8 cellular contexts compared by ENCODE assay signal in the genomic region with DNA sequence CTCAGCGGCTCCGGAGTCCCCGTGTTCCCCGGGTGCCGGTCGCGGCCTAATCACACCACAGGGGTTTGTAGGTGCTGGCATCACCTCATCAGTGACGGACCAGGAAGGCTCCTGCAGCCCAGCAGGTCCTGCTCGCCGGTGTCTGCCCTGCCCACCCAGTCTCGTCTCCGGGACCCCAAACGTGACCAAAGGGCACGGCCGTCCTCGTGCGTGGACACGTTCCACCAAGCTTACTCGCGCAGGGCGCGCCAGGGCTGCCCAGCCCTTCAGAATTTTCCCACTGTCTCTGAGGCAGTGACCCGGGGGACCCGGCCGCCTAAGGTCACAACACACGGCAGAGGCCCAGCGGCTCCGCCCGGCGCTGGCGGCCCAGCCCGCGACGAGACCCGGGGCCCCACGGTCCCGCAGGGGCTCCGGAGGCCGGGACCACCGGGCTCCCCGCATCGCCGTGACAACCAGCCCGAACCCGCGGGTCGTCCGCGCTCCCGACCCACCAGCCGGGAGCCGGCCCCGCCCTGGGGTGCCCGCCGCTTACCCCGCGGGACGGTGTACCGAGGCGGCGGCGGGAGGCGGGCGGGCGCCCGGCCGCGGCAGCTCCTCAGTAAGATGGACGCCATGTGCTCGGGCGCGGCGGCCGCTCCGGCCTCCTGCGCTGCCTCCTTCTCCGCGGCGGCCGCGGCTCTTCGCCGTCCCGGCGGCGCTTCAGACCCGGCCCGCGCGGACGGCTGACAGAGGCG. TPM values are rescaled to one million over a fixed set of nuclear protein-coding genes. Genes with fewer than 3 reads are reported as not detected.
DNase-seq lines count a peak whose midpoint lies in the region; ATAC-seq and TF ChIP-seq lines count a peak whose summit lies in the region.

No MANE protein-coding gene starts in this region.

- peak overlapping the region; percentile 85 for H3K4me3 ChIP-seq in AG04449 (ENCODE audit: low read depth, low read length)
- H3K4me3 ChIP-seq in fibroblast of villous mesenchyme (ENCODE audit: low read depth, low read length): peak overlapping the region; percentile 85
- H3K4me3 ChIP-seq in ovary: peak overlapping the region; percentile 84

- peak overlapping the region; percentile 35 to 75 for H3K27ac ChIP-seq in ovary

- no peaks in the 10 kb centered on the region for H3K27me3 Mint-ChIP-seq in activated CD8-positive, alpha-beta T cell treated with anti-CD3 and anti-CD28 coated beads, Interleukin-2, amount 10 ng/mL, durations not matched to agents 7 days and 5 days (ENCODE audit: low read depth)

- DNase-seq in AG04449 (ENCODE audit: low read depth, low spot score): no peak
- DNase-seq in GM19240 (ENCODE audit: insufficient read length, low spot score): peak; percentile 30
- DNase-seq in activated CD8-positive, alpha-beta T cell treated with anti-CD3 and anti-CD28 coated beads, Interleukin-2, amount 10 ng/mL, durations not matched to agents 7 days and 5 days: peak; percentile 43
- DNase-seq in fibroblast of villous mesenchyme (ENCODE audit: low read depth): no peak
- peak; percentile 29 to 68 (median 53) for DNase-seq in ovary
- no peak for DNase-seq in EL
- DNase-seq in DMS79 (lab: John Stamatoyannopoulos, UW): no peak

- H3K9me3 ChIP-seq in ovary: no peaks in the 10 kb centered on the region

- H3K9me3 Mint-ChIP-seq in activated CD8-positive, alpha-beta T cell treated with anti-CD3 and anti-CD28 coated beads, Interleukin-2, amount 10 ng/mL, durations not matched to agents 7 days and 5 days (ENCODE audit: insufficient read depth): no peaks in the 10 kb centered on the region

- H3K4me1 Mint-ChIP-seq in activated CD8-positive, alpha-beta T cell treated with anti-CD3 and anti-CD28 coated beads, Interleukin-2, amount 10 ng/mL, durations not matched to agents 7 days and 5 days (ENCODE audit: low read depth): peaks cover 50% of the 10 kb centered on the region

- no peak for TF ChIP-seq EP300 in ovary (IDR thresholded peaks at IDR 0.05)

- peaks cover 9% of the 10 kb centered on the region for H3K36me3 Mint-ChIP-seq in activated CD8-positive, alpha-beta T cell treated with anti-CD3 and anti-CD28 coated beads, Interleukin-2, amount 10 ng/mL, durations not matched to agents 7 days and 5 days (ENCODE audit: low read depth)

- no peaks in the 10 kb centered on the region for H3K27me3 ChIP-seq in ovary

- H3K4me3 Mint-ChIP-seq in activated CD8-positive, alpha-beta T cell treated with anti-CD3 and anti-CD28 coated beads, Interleukin-2, amount 10 ng/mL, durations not matched to agents 7 days and 5 days: peak overlapping the region; percentile 81

- H3K27ac Mint-ChIP-seq in activated CD8-positive, alpha-beta T cell treated with anti-CD3 and anti-CD28 coated beads, Interleukin-2, amount 10 ng/mL, durations not matched to agents 7 days and 5 days: peak overlapping the region; percentile 84

- H3K4me1 ChIP-seq in ovary (ENCODE audit: insufficient read depth): peaks cover 15% of the 10 kb centered on the region

- TF ChIP-seq CTCF in AG04449 (IDR thresholded peaks at IDR 0.05; ENCODE audit: insufficient read depth, low read length, missing control alignments) (no peak), fibroblast of villous mesenchyme (IDR thresholded peaks at IDR 0.05; ENCODE audit: insufficient read depth, low read depth, low read length) (no peak), ovary (IDR thresholded peaks at IDR 0.05) (no peak)

- WGBS in ovary, 3 donors: 1 to 2% (median 1%) methylated on average over 10 to 92 of the region's 92 CpGs

- CTCF ChIA-PET in AG04449 (lab: Yijun Ruan, JAX): interaction anchor here (1.1 to 5.2 kb wide), 6 partner anchors 8 to 52 kb away, joined by 3 to 58 read pairs (median 4); no protein-coding TSS in a partner anchor
- CTCF ChIA-PET in activated CD8-positive, alpha-beta T cell treated with anti-CD3 and anti-CD28 coated beads, Interleukin-2, amount 10 ng/mL, durations not matched to agents 7 days and 5 days (lab: Charles Lee): interaction anchor here (1.0 to 2.4 kb wide), 4 partner anchors 44 to 52 kb away, joined by 3 to 16 read pairs (median 6); no protein-coding TSS in a partner anchor

- no peaks in the 10 kb centered on the region for H3K36me3 ChIP-seq in ovary

- TF ChIP-seq POLR2A in ovary (IDR thresholded peaks at IDR 0.05): no peak

- POLR2A ChIA-PET in AG04449 (lab: Yijun Ruan, JAX): interaction anchor here (1.0 kb wide), 2 partner anchors 15 to 32 kb away, joined by 3 to 5 read pairs; no protein-coding TSS in a partner anchor
- POLR2A ChIA-PET in activated CD8-positive, alpha-beta T cell treated with anti-CD3 and anti-CD28 coated beads, Interleukin-2, amount 10 ng/mL, durations not matched to agents 7 days and 5 days (lab: Charles Lee): interaction anchor here (0.6 to 3.4 kb wide), 7 partner anchors 9 to 152 kb away, joined by 3 to 29 read pairs (median 5); partner anchors contain the start of genes NSD2 and SLBP

- intact Hi-C loops in ovary (cut with DNase I): no loop called here

- ATAC-seq in HG03439 (IDR thresholded peaks at IDR 0.05; ENCODE audit: unreplicated experiment): peak; percentile 15
- peak; percentile 38 for ATAC-seq in activated CD8-positive, alpha-beta T cell treated with anti-CD3 and anti-CD28 coated beads, Interleukin-2, amount 10 ng/mL, durations not matched to agents 7 days and 5 days

RNA-seq across cellular contexts. Expression of gene LETM1, which starts 0.5 kb away (rescaled TPM):
- total RNA-seq in activated CD8-positive, alpha-beta T cell treated with anti-CD3 and anti-CD28 coated beads, Interleukin-2, amount 10 ng/mL, durations not matched to agents 7 days and 5 days: 10 to 100 TPM; 56.6 to 58.9 TPM
- 80.2 and 91.5 TPM in 2 replicates for total RNA-seq in fibroblast of villous mesenchyme
- 10 to 100 TPM; 22.7 to 43.6 (median 31.0) TPM for total RNA-seq in ovary
- 10 to 100 TPM in 1 of 2 donors, 1 to 10 TPM in 1; 9.3 to 11.9 TPM for polyA plus RNA-seq in ovary

RNA-seq across cellular contexts. Expression of gene NSD2, which starts 15.7 kb away (rescaled TPM):
- total RNA-seq in activated CD8-positive, alpha-beta T cell treated with anti-CD3 and anti-CD28 coated beads, Interleukin-2, amount 10 ng/mL, durations not matched to agents 7 days and 5 days: 100 to 1,000 TPM; 287 to 290 TPM
- total RNA-seq in fibroblast of villous mesenchyme (61.5 and 67.8 TPM in 2 replicates), ovary (10 to 100 TPM; 18.5 to 41.9 (median 23.4) TPM)
- polyA plus RNA-seq in ovary: 10 to 100 TPM in 1 of 2 donors, 1 to 10 TPM in 1; 9.1 to 20.1 TPM

Comparison
In these comparisons a context has a peak if more than half of its experiments do, and no peak if none do; other contexts are left out.
1. DNase-seq: peak in GM19240 (single experiment), activated CD8-positive, alpha-beta T cell treated with anti-CD3 and anti-CD28 coated beads, Interleukin-2, amount 10 ng/mL, durations not matched to agents 7 days and 5 days (single experiment) and ovary (5 of 5); none in AG04449 (single experiment), fibroblast of villous mesenchyme (single experiment), EL (single experiment) and DMS79 (single experiment).
2. Peak in every context shown above with its lines, with median percentiles within 50 percentile points of each other: H3K4me3 ChIP-seq.